ENCODE assay signal across 24 cellular contexts in genomic region chr19:32910094-32910493, GRCh38. TPM values are rescaled to one million over a fixed set of nuclear protein-coding genes. Genes with fewer than 3 reads are reported as not detected.
DNase-seq lines count a peak whose midpoint lies in the region; ATAC-seq and TF ChIP-seq lines count a peak whose summit lies in the region.
"Had no signal": no experiment of that assay in that cellular context is flagged by ENCODE, and none has a peak within 500 bp of the region (broad histone marks: within the 10 kb centered on the region; RNA-seq: fewer than 3 reads in every experiment).

No MANE protein-coding gene starts in this region.

- peaks cover 22 to 66% of the 10 kb centered on the region in 2 experiments for H3K36me3 ChIP-seq in HEK293 (ENCODE audit: control insufficient read depth in 2 of 2, insufficient read depth in 1 of 2, low read length in 2 of 2)
- H3K36me3 ChIP-seq: BE2C had no signal

- TF ChIP-seq CTCF in HEK293 (tag by site-specific recombination; IDR thresholded peaks at IDR 0.05): no peak
- no peak for TF ChIP-seq CTCF in VCaP (conservative IDR thresholded peaks at IDR 0.05)

- no peaks in the 10 kb centered on the region for H3K4me1 Mint-ChIP-seq in stimulated activated effector memory CD8-positive, alpha-beta T cell treated with anti-CD3 and anti-CD28 coated beads, Interleukin-12 subunit alpha, Interleukin-12 subunit beta, amount 100 ng/mL, for 72 hours
- H3K4me1 Mint-ChIP-seq: CD4-positive, alpha-beta memory T cell; CD8-positive, alpha-beta memory T cell had no signal

- no peak overlapping the region for H3K4me3 Mint-ChIP-seq in stimulated activated effector memory CD8-positive, alpha-beta T cell treated with anti-CD3 and anti-CD28 coated beads, Interleukin-12 subunit alpha, Interleukin-12 subunit beta, amount 100 ng/mL, for 72 hours
- H3K4me3 Mint-ChIP-seq: CD14-positive monocyte; CD4-positive, alpha-beta memory T cell; CD4-positive, CD25-positive, alpha-beta regulatory T cell; CD8-positive, alpha-beta memory T cell had no signal

- peak overlapping the region; percentile 9 for H3K27ac Mint-ChIP-seq in stimulated activated effector memory CD8-positive, alpha-beta T cell treated with anti-CD3 and anti-CD28 coated beads, Interleukin-12 subunit alpha, Interleukin-12 subunit beta, amount 100 ng/mL, for 72 hours
- H3K27ac Mint-ChIP-seq: CD4-positive, alpha-beta memory T cell; CD4-positive, CD25-positive, alpha-beta regulatory T cell; CD8-positive, alpha-beta memory T cell had no signal

- DNase-seq in stimulated activated effector memory CD8-positive, alpha-beta T cell treated with anti-CD3 and anti-CD28 coated beads, Interleukin-12 subunit alpha, Interleukin-12 subunit beta, amount 100 ng/mL, for 72 hours (ENCODE audit: low spot score in 2 of 2): no peak
- no peak for DNase-seq in inferior parietal cortex (ENCODE audit: extremely low spot score)
- no peak for DNase-seq in mucosa of gallbladder (ENCODE audit: low spot score)
- DNase-seq: 8988T; ACHN; BE2C; C1 segment of cervical spinal cord; CD4-positive, alpha-beta memory T cell; CD4-positive, CD25-positive, alpha-beta regulatory T cell; CD8-positive, alpha-beta memory T cell; COR-L47; DMS 273 treated with DMSO at 0.1 percent for 48 hours; DMS153; DMS53; DMS79; DND-41; EL; GDM1 had no signal

- no peak for ATAC-seq in stimulated activated effector memory CD8-positive, alpha-beta T cell treated with anti-CD3 and anti-CD28 coated beads, Interleukin-12 subunit alpha, Interleukin-12 subunit beta, amount 100 ng/mL, for 72 hours
- ATAC-seq: GM12878 had no signal

- H3K4me1 ChIP-seq in HEK293 (ENCODE audit: control insufficient read depth, insufficient read depth, low read length): no peaks in the 10 kb centered on the region
- H3K4me1 ChIP-seq: BE2C, BLaER1 had no signal

- no peak overlapping the region for H3K4me3 ChIP-seq in HEK293 (ENCODE audit: low read depth, low read length)
- H3K4me3 ChIP-seq: BLaER1, GM12878 had no signal

- peaks cover 8% of the 10 kb centered on the region for H3K36me3 Mint-ChIP-seq in stimulated activated effector memory CD8-positive, alpha-beta T cell treated with anti-CD3 and anti-CD28 coated beads, Interleukin-12 subunit alpha, Interleukin-12 subunit beta, amount 100 ng/mL, for 72 hours

- H3K9me3 ChIP-seq in HEK293 (ENCODE audit: control insufficient read depth, insufficient read depth, low read depth, low read length): peaks cover 3% of the 10 kb centered on the region
- H3K9me3 ChIP-seq: BE2C had no signal

- peaks cover 4% of the 10 kb centered on the region for H3K9me3 Mint-ChIP-seq in stimulated activated effector memory CD8-positive, alpha-beta T cell treated with anti-CD3 and anti-CD28 coated beads, Interleukin-12 subunit alpha, Interleukin-12 subunit beta, amount 100 ng/mL, for 72 hours

- POLR2A ChIA-PET in HEK293 (lab: Yijun Ruan, JAX): no interaction called here

- CTCF ChIA-PET in HEK293 (lab: Yijun Ruan, JAX): interaction anchor here (1.1 kb wide), 1 partner anchor 12 kb away, joined by 3 read pairs; no protein-coding TSS in a partner anchor

- H3K27ac ChIP-seq in HEK293 (ENCODE audit: extremely low read depth, low read depth, low read length) (no peak overlapping the region), VCaP (peak overlapping the region; percentile 76)
- H3K27ac ChIP-seq: BLaER1 had no signal

TF ChIP-seq in HEK293, 187 proteins besides CTCF, POLR2A, EP300 and RAD21:
- TF ChIP-seq, protein P1, sequence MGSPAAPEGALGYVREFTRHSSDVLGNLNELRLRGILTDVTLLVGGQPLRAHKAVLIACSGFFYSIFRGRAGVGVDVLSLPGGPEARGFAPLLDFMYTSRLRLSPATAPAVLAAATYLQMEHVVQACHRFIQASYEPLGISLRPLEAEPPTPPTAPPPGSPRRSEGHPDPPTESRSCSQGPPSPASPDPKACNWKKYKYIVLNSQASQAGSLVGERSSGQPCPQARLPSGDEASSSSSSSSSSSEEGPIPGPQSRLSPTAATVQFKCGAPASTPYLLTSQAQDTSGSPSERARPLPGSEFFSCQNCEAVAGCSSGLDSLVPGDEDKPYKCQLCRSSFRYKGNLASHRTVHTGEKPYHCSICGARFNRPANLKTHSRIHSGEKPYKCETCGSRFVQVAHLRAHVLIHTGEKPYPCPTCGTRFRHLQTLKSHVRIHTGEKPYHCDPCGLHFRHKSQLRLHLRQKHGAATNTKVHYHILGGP (tag by site-specific recombination; IDR thresholded peaks at IDR 0.05): no peak
- TF ChIP-seq ZNF596 (tag by site-specific recombination; IDR thresholded peaks at IDR 0.05): peak; percentile 97

RNA-seq across cellular contexts. Expression of gene SLC7A9, which starts 40.5 kb away (rescaled TPM):
- total RNA-seq in mucosa of gallbladder: 0.32 TPM
- total RNA-seq: Daoy had no signal
